Comparison of ENCODE assay signal across 18 cellular contexts in genomic region chr3:61819861-61820260, GRCh38.
"Had no signal": no experiment of that assay in that cellular context is flagged by ENCODE, and none has a peak within 500 bp of the region (broad histone marks: within the 10 kb centered on the region; RNA-seq: fewer than 3 reads in every experiment).

No MANE protein-coding gene starts in this region.

- H3K9me3 ChIP-seq: heart left ventricle, stomach, thoracic aorta had no signal

- H3K27me3 ChIP-seq: dorsolateral prefrontal cortex, heart left ventricle, stomach had no signal

- DNase-seq: dorsolateral prefrontal cortex; effector CD8-positive, alpha-beta T cell; heart left ventricle; hippocampal formation; kidney glomerular epithelial cell; naive thymus-derived CD4-positive, alpha-beta T cell; nephron progenitor cell; stimulated activated CD4-positive, alpha-beta T cell treated with anti-CD3 and anti-CD28 coated beads, Interleukin-2, amount 100 ng/mL, for 24 hours; stimulated activated CD4-positive, alpha-beta T cell treated with anti-CD3 and anti-CD28 coated beads, Interleukin-4, amount 100 ng/mL, for 4 hours; stimulated activated naive B cell treated with anti-CD40 and anti-IgM and Interleukin-4, amounts not matched to agents 10 μg/mL and 1 μg/mL and 100 μg/mL, for 72 hours; stomach; substantia nigra; trophoblast cell had no signal

- H3K27ac ChIP-seq: coronary artery, dorsolateral prefrontal cortex, heart left ventricle, skin epidermis, stomach had no signal

- H3K36me3 ChIP-seq: heart left ventricle, stomach, thoracic aorta had no signal

- ATAC-seq: esophagus mucosa; heart left ventricle; naive thymus-derived CD4-positive, alpha-beta T cell; sciatic nerve; stimulated activated naive B cell treated with anti-CD40 and anti-IgM and Interleukin-4, amounts not matched to agents 10 μg/mL and 1 μg/mL and 100 μg/mL, for 72 hours had no signal

- H3K4me3 ChIP-seq: coronary artery, dorsolateral prefrontal cortex, heart left ventricle, skin epidermis, stomach, thoracic aorta had no signal
